8 cellular contexts compared by ENCODE assay signal in the genomic region with DNA sequence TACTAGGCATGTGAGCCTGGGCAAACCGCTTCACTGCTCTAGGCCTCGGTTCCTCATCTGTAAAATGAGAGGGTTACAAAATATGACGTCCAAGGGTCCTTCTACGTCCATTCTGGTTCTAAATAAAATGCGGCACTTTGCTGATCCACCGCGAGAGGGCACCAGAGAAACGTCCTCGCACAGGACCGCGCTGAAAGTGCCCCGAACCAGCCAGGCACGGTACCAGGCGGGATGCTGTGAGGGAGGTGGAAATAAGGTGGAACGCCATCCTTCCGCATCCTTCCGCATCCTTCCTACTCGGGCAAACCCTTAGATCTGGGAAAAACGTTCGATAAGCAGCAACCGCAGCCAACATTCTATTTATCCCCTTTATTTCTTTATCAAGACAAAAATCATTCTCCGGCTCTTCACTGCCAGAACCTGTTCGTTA.
A peak's percentile ranks its signal among the peaks of the same experiment; 100 is the strongest.
DNase-seq lines count a peak whose midpoint lies in the region; ATAC-seq and TF ChIP-seq lines count a peak whose summit lies in the region.

No MANE protein-coding gene starts in this region.

- TF ChIP-seq CTCF in choroid plexus epithelial cell (conservative IDR thresholded peaks at IDR 0.05; ENCODE audit: low read depth, low read length) (peak; percentile 96), lower lobe of right lung (IDR thresholded peaks at IDR 0.05) (peak; percentile 82)

- no peaks in the 10 kb centered on the region for H3K36me3 ChIP-seq in lower lobe of right lung

- H3K9me3 ChIP-seq in lower lobe of right lung: no peaks in the 10 kb centered on the region

- peak; percentile 12 for DNase-seq in GDM1 (lab: John Stamatoyannopoulos, UW)
- DNase-seq in NCI-H510A (lab: John Stamatoyannopoulos, UW): peak; percentile 2
- DNase-seq in activated CD4-positive, alpha-beta T cell treated with anti-CD3 and anti-CD28 coated beads for 24 hours (ENCODE audit: low read depth in 2 of 2): peak; percentile 58 to 68
- peak; percentile 72 for DNase-seq in choroid plexus epithelial cell (ENCODE audit: low read depth)
- DNase-seq in lower lobe of right lung: peak; percentile 80
- peak; percentile 65 for DNase-seq in stimulated activated CD8-positive, alpha-beta memory T cell treated with anti-CD3 and anti-CD28 coated beads, Interleukin-15, amount 100 ng/mL, for 1 hour (ENCODE audit: low read depth)

- intact Hi-C loops in lower lobe of right lung (cut with DNase I): no loop called here

- no peak overlapping the region for H3K4me3 ChIP-seq in choroid plexus epithelial cell (ENCODE audit: low read depth, low read length)
- no peak overlapping the region for H3K4me3 ChIP-seq in lower lobe of right lung

- H3K27me3 ChIP-seq in lower lobe of right lung (ENCODE audit: low read depth): no peaks in the 10 kb centered on the region

- H3K4me1 ChIP-seq in lower lobe of right lung: peaks cover 10% of the 10 kb centered on the region

- ATAC-seq in HG02973 (IDR thresholded peaks at IDR 0.05; ENCODE audit: unreplicated experiment): peak; percentile 58
- ATAC-seq in lower lobe of right lung: peak; percentile 84 to 90
- no peak for ATAC-seq in HG03460 (IDR thresholded peaks at IDR 0.05; ENCODE audit: unreplicated experiment)

- no peak overlapping the region for H3K27ac ChIP-seq in lower lobe of right lung

Comparison
In these comparisons a context has a peak if more than half of its experiments do, and no peak if none do; other contexts are left out.
1. DNase-seq: peak in every context shown above with its lines; median percentile 80 in lower lobe of right lung; 72 in choroid plexus epithelial cell; 65 in stimulated activated CD8-positive, alpha-beta memory T cell treated with anti-CD3 and anti-CD28 coated beads, Interleukin-15, amount 100 ng/mL, for 1 hour; 63 in activated CD4-positive, alpha-beta T cell treated with anti-CD3 and anti-CD28 coated beads for 24 hours; 12 in GDM1; 2 in NCI-H510A.